ENCODE assay signal across 8 cellular contexts in genomic region chr9:137745541-137745991, GRCh38.
DNase-seq lines count a peak whose midpoint lies in the region; ATAC-seq, FAIRE-seq and TF ChIP-seq lines count a peak whose summit lies in the region.

No MANE protein-coding gene starts in this region.

- peak; percentile 50 for ATAC-seq in GM21515 (IDR thresholded peaks at IDR 0.05; ENCODE audit: unreplicated experiment)
- peak; percentile 60 to 68 for ATAC-seq in activated naive CD4-positive, alpha-beta T cell treated with anti-CD3 and anti-CD28 coated beads, Interleukin-2, amount 50 U/mL, for 72 hours
- peak; percentile 62 to 84 for ATAC-seq in naive thymus-derived CD8-positive, alpha-beta T cell
- no peak for ATAC-seq in aorta (ENCODE audit: low FRiP score)

- DNase-seq in HuH-7.5 (ENCODE audit: low spot score) (peak; percentile 32), NOMO-1 treated with dmso at 0.1 percent for 144 hours (lab: John Stamatoyannopoulos, UW; ENCODE audit: unreplicated experiment) (no peak), aorta (no peak), urothelium cell line (ENCODE audit: low spot score) (no peak)
- DNase-seq in activated naive CD4-positive, alpha-beta T cell treated with anti-CD3 and anti-CD28 coated beads, Interleukin-2, amount 50 U/mL, for 72 hours (ENCODE audit: low spot score in 2 of 2), result no peak
- no peak for DNase-seq in naive thymus-derived CD8-positive, alpha-beta T cell

- H3K27me3 ChIP-seq in aorta (ENCODE audit: control insufficient read depth in 1 of 2, insufficient read depth in 2 of 2, low read length in 1 of 2), result no peaks in the 10 kb centered on the region

- no peak for FAIRE-seq in urothelium cell line (lab: Jason Lieb, UNC)

- H3K27ac ChIP-seq in aorta (ENCODE audit: low read depth in 1 of 2, low read length in 2 of 2), result no peak overlapping the region

- H3K36me3 ChIP-seq in aorta (ENCODE audit: control insufficient read depth in 1 of 2, insufficient read depth in 2 of 2, low read length in 1 of 2), result peaks cover 0 to 6% of the 10 kb centered on the region in 2 donors

- intact Hi-C loops in aorta (cut with DNase I), result no loop called here

- no peak overlapping the region for H3K4me3 Mint-ChIP-seq in naive thymus-derived CD8-positive, alpha-beta T cell

- H3K9me3 Mint-ChIP-seq in activated naive CD4-positive, alpha-beta T cell treated with anti-CD3 and anti-CD28 coated beads, Interleukin-2, amount 50 U/mL, for 72 hours, result no peaks in the 10 kb centered on the region
- no peaks in the 10 kb centered on the region for H3K9me3 Mint-ChIP-seq in naive thymus-derived CD8-positive, alpha-beta T cell

- POLR2A ChIA-PET in naive thymus-derived CD8-positive, alpha-beta T cell (lab: Charles Lee), result no interaction called here

- H3K27me3 Mint-ChIP-seq in naive thymus-derived CD8-positive, alpha-beta T cell, result no peaks in the 10 kb centered on the region

- peak; percentile 38 for TF ChIP-seq POLR2A in GM15510 (IDR thresholded peaks at IDR 0.05; ENCODE audit: borderline replicate concordance, extremely low read depth, insufficient read length)

- no peak overlapping the region for H3K4me3 ChIP-seq in aorta (ENCODE audit: low read length in 2 of 2)

- H3K36me3 Mint-ChIP-seq in activated naive CD4-positive, alpha-beta T cell treated with anti-CD3 and anti-CD28 coated beads, Interleukin-2, amount 50 U/mL, for 72 hours, result peaks cover 5 to 13% of the 10 kb centered on the region in 2 donors
- peaks cover 0 to 87% (median 2%) of the 10 kb centered on the region in 3 donors for H3K36me3 Mint-ChIP-seq in naive thymus-derived CD8-positive, alpha-beta T cell

- no peaks in the 10 kb centered on the region for H3K9me3 ChIP-seq in aorta (ENCODE audit: control insufficient read depth, low read length)

- 73 to 84% methylated on average over 10 of the region's 10 CpGs for WGBS in aorta, 2 donors

- H3K27ac Mint-ChIP-seq in activated naive CD4-positive, alpha-beta T cell treated with anti-CD3 and anti-CD28 coated beads, Interleukin-2, amount 50 U/mL, for 72 hours, result peak overlapping the region; percentile 55 to 69
- peak overlapping the region in 3 of 10 donors; percentile 36 to 79 (median 77) for H3K27ac Mint-ChIP-seq in naive thymus-derived CD8-positive, alpha-beta T cell

- H3K4me1 Mint-ChIP-seq in naive thymus-derived CD8-positive, alpha-beta T cell, result peaks cover 17 to 33% (median 28%) of the 10 kb centered on the region in 4 donors

- H3K4me1 ChIP-seq in aorta (ENCODE audit: control insufficient read depth in 1 of 2, insufficient read depth in 2 of 2, low read length in 2 of 2), result no peaks in the 10 kb centered on the region
